8 cellular contexts compared by ENCODE assay signal in the genomic region with DNA sequence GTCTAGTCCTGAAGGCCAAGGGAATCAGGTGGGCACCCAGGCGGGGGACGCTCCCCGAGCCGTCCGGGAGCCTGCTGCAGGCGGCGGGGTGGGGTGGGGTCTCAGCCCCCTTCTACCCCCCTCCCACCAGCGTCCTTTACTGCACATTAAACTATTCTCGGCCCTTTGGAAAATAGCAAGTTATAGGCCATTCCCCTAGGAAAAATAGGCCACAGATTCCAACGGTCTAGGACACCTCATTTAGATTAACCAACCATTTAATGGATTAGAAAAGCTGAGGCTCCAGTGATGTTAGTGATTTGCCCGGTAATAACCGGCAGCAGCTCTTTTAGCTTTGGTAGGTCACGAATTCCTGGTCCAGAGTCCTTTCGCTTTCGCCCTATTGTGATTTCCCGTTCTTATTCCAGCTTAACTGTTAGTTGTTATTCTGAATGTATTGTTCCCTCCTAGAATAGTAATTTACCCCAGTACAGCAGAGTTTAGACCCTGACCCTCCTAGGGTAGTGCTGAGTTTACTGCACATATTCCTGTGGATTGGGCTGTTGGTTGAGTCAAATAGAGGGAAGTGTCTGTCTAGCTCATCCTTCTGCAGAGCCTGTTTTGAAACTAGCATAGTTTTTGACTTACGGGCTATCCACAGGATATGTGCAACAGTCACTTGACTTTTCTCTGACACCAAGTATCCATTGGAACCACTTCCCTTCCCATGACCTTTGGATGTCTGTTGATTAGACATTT. TPM values are rescaled to one million over a fixed set of nuclear protein-coding genes. Genes with fewer than 3 reads are reported as not detected.
DNase-seq lines count a peak whose midpoint lies in the region; ATAC-seq and TF ChIP-seq lines count a peak whose summit lies in the region.

No MANE protein-coding gene starts in this region.

- peaks cover 40% of the 10 kb centered on the region for H3K36me3 Mint-ChIP-seq in activated naive CD4-positive, alpha-beta T cell treated with anti-CD3 and anti-CD28 coated beads for 36 hours (ENCODE audit: low read depth)

- no peaks in the 10 kb centered on the region for H3K9me3 Mint-ChIP-seq in activated naive CD4-positive, alpha-beta T cell treated with anti-CD3 and anti-CD28 coated beads for 36 hours

- H3K27ac Mint-ChIP-seq in activated naive CD4-positive, alpha-beta T cell treated with anti-CD3 and anti-CD28 coated beads for 36 hours, result peak overlapping the region; percentile 99

- ATAC-seq in HG02885 (IDR thresholded peaks at IDR 0.05; ENCODE audit: poor library complexity, unreplicated experiment), result peak; percentile 35
- ATAC-seq in lower lobe of right lung, result peak; percentile 67 to 79
- ATAC-seq in thoracic aorta (ENCODE audit: insufficient number of reproducible peaks, low FRiP score, low read depth), result no peak

- H3K27ac ChIP-seq in dorsolateral prefrontal cortex, result peak overlapping the region; percentile 90 to 99 (median 98)
- H3K27ac ChIP-seq in lower lobe of right lung, result peak overlapping the region; percentile 98
- H3K27ac ChIP-seq in thoracic aorta, result peak overlapping the region; percentile 92 to 94

- intact Hi-C loops in activated naive CD4-positive, alpha-beta T cell treated with anti-CD3 and anti-CD28 coated beads for 36 hours (cut with micrococcal nuclease), result loop anchor here (1.0 kb wide), 2 partner anchors 8 to 13 kb away; no protein-coding TSS in a partner anchor
- intact Hi-C loops in dorsolateral prefrontal cortex (cut with DNase I), result no loop called here
- intact Hi-C loops in lower lobe of right lung (cut with DNase I), result no loop called here

- peaks cover 59% of the 10 kb centered on the region for H3K4me1 Mint-ChIP-seq in activated naive CD4-positive, alpha-beta T cell treated with anti-CD3 and anti-CD28 coated beads for 36 hours (ENCODE audit: low read depth)

- no peaks in the 10 kb centered on the region for H3K27me3 ChIP-seq in dorsolateral prefrontal cortex
- no peaks in the 10 kb centered on the region for H3K27me3 ChIP-seq in lower lobe of right lung (ENCODE audit: low read depth)
- no peaks in the 10 kb centered on the region for H3K27me3 ChIP-seq in thoracic aorta (replicated peaks; ENCODE audit: insufficient read depth)

- H3K36me3 ChIP-seq in lower lobe of right lung (peaks cover 33% of the 10 kb centered on the region), thoracic aorta (peaks cover 10% of the 10 kb centered on the region)

- H3K9me3 ChIP-seq in lower lobe of right lung, result no peaks in the 10 kb centered on the region
- H3K9me3 ChIP-seq in thoracic aorta, result no peaks in the 10 kb centered on the region

- DNase-seq in activated naive CD4-positive, alpha-beta T cell treated with anti-CD3 and anti-CD28 coated beads for 36 hours, result peak; percentile 53
- no peak for DNase-seq in activated naive CD4-positive, alpha-beta T cell treated with anti-CD3 and anti-CD28 coated beads, Interleukin-2, amount 50 U/mL, for 16 hours
- DNase-seq in RPMI7951 (ENCODE audit: low read depth), result peak; percentile 53
- no peak for DNase-seq in dorsolateral prefrontal cortex
- DNase-seq in lower lobe of right lung, result no peak
- DNase-seq in thoracic aorta (ENCODE audit: low spot score), result no peak
- no peak for DNase-seq in KG1 (lab: John Stamatoyannopoulos, UW)

- H3K4me3 ChIP-seq in dorsolateral prefrontal cortex, result peak overlapping the region; percentile 66 to 99 (median 93)
- H3K4me3 ChIP-seq in lower lobe of right lung, result peak overlapping the region; percentile 75
- peak overlapping the region; percentile 89 for H3K4me3 ChIP-seq in thoracic aorta

- TF ChIP-seq CTCF in dorsolateral prefrontal cortex (IDR thresholded peaks at IDR 0.05 in 54 of 56, conservative IDR thresholded peaks at IDR 0.05 in 2 of 56; ENCODE audit: low read depth in 1 of 56, partially characterized antibody in 56 of 56) (peak in 1 of 56 donors; percentile 5), lower lobe of right lung (IDR thresholded peaks at IDR 0.05) (no peak), thoracic aorta (IDR thresholded peaks at IDR 0.05) (no peak)

- H3K27me3 Mint-ChIP-seq in activated naive CD4-positive, alpha-beta T cell treated with anti-CD3 and anti-CD28 coated beads for 36 hours (ENCODE audit: low read depth), result no peaks in the 10 kb centered on the region

- H3K4me3 Mint-ChIP-seq in activated naive CD4-positive, alpha-beta T cell treated with anti-CD3 and anti-CD28 coated beads for 36 hours, result peak overlapping the region; percentile 99

- peaks cover 56% of the 10 kb centered on the region for H3K4me1 ChIP-seq in lower lobe of right lung
- peaks cover 17 to 43% of the 10 kb centered on the region in 2 donors for H3K4me1 ChIP-seq in thoracic aorta (ENCODE audit: control insufficient read depth in 1 of 2, low read depth in 2 of 2)

- CTCF ChIA-PET in activated naive CD4-positive, alpha-beta T cell treated with anti-CD3 and anti-CD28 coated beads for 36 hours (lab: Charles Lee), result interaction anchor here (1.7 to 5.0 kb wide), 6 partner anchors 8 to 354 kb away, joined by 4 to 39 read pairs (median 6); partner anchors contain the start of gene SFR1

RNA-seq across cellular contexts. Expression of gene GSTO1, which starts 0.7 kb away (rescaled TPM):
- total RNA-seq in activated naive CD4-positive, alpha-beta T cell treated with anti-CD3 and anti-CD28 coated beads for 36 hours, result 100 to 1,000 TPM; 197 to 201 TPM
- 189 and 193 TPM in 2 replicates for total RNA-seq in RPMI7951 (2014; rRNA removed; shearing (Covaris generic))
- 100 to 1,000 TPM in 27 of 120 experiments, 10 to 100 TPM in 93; 45.5 to 124 (median 88.3) TPM for total RNA-seq in dorsolateral prefrontal cortex
- 133 TPM for total RNA-seq in lower lobe of right lung
- total RNA-seq in thoracic aorta, result 10 to 100 TPM; 68.5 to 96.4 TPM

RNA-seq across cellular contexts. Expression of gene GSTO2, which starts 13.6 kb away (rescaled TPM):
- 1 to 10 TPM; 3.0 to 3.6 TPM for total RNA-seq in activated naive CD4-positive, alpha-beta T cell treated with anti-CD3 and anti-CD28 coated beads for 36 hours
- total RNA-seq in RPMI7951 (2014; rRNA removed; shearing (Covaris generic)), result 2.3 and 2.6 TPM in 2 replicates
- 10 to 100 TPM in 109 of 120 experiments, 1 to 10 TPM in 11; 7.2 to 31.4 (median 14.2) TPM for total RNA-seq in dorsolateral prefrontal cortex
- 7.8 TPM for total RNA-seq in lower lobe of right lung
- 1 to 10 TPM; 2.8 to 3.0 TPM for total RNA-seq in thoracic aorta

RNA-seq across cellular contexts. Expression of gene CFAP43, which starts 23.2 kb away (rescaled TPM):
- total RNA-seq in activated naive CD4-positive, alpha-beta T cell treated with anti-CD3 and anti-CD28 coated beads for 36 hours, result not detected
- total RNA-seq in RPMI7951 (2014; rRNA removed; shearing (Covaris generic)), result 0.24 and 0.78 TPM in 2 replicates
- total RNA-seq in dorsolateral prefrontal cortex, result 10 to 100 TPM in 2 of 120 experiments, 1 to 10 TPM in 118; 2.2 to 10.5 (median 5.3) TPM
- total RNA-seq in lower lobe of right lung, result 12.9 TPM
- total RNA-seq in thoracic aorta, result under 1 TPM in 1 of 2 donors, not detected in 1; 0.85 TPM

Comparison
In these comparisons a context has a peak if more than half of its experiments do, and no peak if none do; other contexts are left out.
1. DNase-seq: peak in activated naive CD4-positive, alpha-beta T cell treated with anti-CD3 and anti-CD28 coated beads for 36 hours (single experiment) and RPMI7951 (single experiment); none in activated naive CD4-positive, alpha-beta T cell treated with anti-CD3 and anti-CD28 coated beads, Interleukin-2, amount 50 U/mL, for 16 hours (single experiment), dorsolateral prefrontal cortex (0 of 10), lower lobe of right lung (single experiment), thoracic aorta (single experiment) and KG1 (single experiment).
2. Peak in every context shown above with its lines, with median percentiles within 50 percentile points of each other: H3K27ac ChIP-seq and H3K4me3 ChIP-seq.